2 cellular contexts compared by ENCODE assay signal in genomic region chr15:66746231-66746605, GRCh38.
TF ChIP-seq lines count a peak whose summit lies in the region.

No MANE protein-coding gene starts in this region.

TF ChIP-seq in IMR-90, 13 proteins besides CTCF, POLR2A, EP300 and RAD21:
- TF ChIP-seq BHLHE40 (IDR thresholded peaks at IDR 0.05; ENCODE audit: low read depth, low read length): no peak
- no peak for TF ChIP-seq RFX5 (IDR thresholded peaks at IDR 0.05; ENCODE audit: low read depth, low read length)
- TF ChIP-seq, protein P1, sequence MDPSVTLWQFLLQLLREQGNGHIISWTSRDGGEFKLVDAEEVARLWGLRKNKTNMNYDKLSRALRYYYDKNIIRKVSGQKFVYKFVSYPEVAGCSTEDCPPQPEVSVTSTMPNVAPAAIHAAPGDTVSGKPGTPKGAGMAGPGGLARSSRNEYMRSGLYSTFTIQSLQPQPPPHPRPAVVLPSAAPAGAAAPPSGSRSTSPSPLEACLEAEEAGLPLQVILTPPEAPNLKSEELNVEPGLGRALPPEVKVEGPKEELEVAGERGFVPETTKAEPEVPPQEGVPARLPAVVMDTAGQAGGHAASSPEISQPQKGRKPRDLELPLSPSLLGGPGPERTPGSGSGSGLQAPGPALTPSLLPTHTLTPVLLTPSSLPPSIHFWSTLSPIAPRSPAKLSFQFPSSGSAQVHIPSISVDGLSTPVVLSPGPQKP (IDR thresholded peaks at IDR 0.05; ENCODE audit: borderline replicate concordance, low read depth, low read length): no peak
TF ChIP-seq in IMR-90: peak in this region for 0.

TF ChIP-seq in liver, 16 proteins besides CTCF, POLR2A, EP300 and RAD21:
- TF ChIP-seq NR2F2 (IDR thresholded peaks at IDR 0.05) (no peak), MAX (IDR thresholded peaks at IDR 0.05) (no peak), ZBTB33 (IDR thresholded peaks at IDR 0.05) (no peak), YY1 (IDR thresholded peaks at IDR 0.05) (no peak), HNF4A (conservative IDR thresholded peaks at IDR 0.05) (no peak), GABPA (IDR thresholded peaks at IDR 0.05 in 1 of 2, conservative IDR thresholded peaks at IDR 0.05 in 1 of 2) (no peak), JUND (IDR thresholded peaks at IDR 0.05) (no peak), EGR1 (IDR thresholded peaks at IDR 0.05; ENCODE audit: low read depth in 2 of 2) (no peak), TAF1 (conservative IDR thresholded peaks at IDR 0.05) (no peak), FOXA2 (IDR thresholded peaks at IDR 0.05) (no peak), RXRA (IDR thresholded peaks at IDR 0.05) (no peak), FOXA1 (IDR thresholded peaks at IDR 0.05) (no peak), SP1 (IDR thresholded peaks at IDR 0.05) (no peak), HNF4G (IDR thresholded peaks at IDR 0.05) (no peak)
- TF ChIP-seq, protein P2, sequence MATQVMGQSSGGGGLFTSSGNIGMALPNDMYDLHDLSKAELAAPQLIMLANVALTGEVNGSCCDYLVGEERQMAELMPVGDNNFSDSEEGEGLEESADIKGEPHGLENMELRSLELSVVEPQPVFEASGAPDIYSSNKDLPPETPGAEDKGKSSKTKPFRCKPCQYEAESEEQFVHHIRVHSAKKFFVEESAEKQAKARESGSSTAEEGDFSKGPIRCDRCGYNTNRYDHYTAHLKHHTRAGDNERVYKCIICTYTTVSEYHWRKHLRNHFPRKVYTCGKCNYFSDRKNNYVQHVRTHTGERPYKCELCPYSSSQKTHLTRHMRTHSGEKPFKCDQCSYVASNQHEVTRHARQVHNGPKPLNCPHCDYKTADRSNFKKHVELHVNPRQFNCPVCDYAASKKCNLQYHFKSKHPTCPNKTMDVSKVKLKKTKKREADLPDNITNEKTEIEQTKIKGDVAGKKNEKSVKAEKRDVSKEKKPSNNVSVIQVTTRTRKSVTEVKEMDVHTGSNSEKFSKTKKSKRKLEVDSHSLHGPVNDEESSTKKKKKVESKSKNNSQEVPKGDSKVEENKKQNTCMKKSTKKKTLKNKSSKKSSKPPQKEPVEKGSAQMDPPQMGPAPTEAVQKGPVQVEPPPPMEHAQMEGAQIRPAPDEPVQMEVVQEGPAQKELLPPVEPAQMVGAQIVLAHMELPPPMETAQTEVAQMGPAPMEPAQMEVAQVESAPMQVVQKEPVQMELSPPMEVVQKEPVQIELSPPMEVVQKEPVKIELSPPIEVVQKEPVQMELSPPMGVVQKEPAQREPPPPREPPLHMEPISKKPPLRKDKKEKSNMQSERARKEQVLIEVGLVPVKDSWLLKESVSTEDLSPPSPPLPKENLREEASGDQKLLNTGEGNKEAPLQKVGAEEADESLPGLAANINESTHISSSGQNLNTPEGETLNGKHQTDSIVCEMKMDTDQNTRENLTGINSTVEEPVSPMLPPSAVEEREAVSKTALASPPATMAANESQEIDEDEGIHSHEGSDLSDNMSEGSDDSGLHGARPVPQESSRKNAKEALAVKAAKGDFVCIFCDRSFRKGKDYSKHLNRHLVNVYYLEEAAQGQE (IDR thresholded peaks at IDR 0.05): no peak
- TF ChIP-seq, protein P3, sequence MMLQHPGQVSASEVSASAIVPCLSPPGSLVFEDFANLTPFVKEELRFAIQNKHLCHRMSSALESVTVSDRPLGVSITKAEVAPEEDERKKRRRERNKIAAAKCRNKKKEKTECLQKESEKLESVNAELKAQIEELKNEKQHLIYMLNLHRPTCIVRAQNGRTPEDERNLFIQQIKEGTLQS (IDR thresholded peaks at IDR 0.05): no peak
